Comparison of ENCODE assay signal across 20 cellular contexts in genomic region chr3:131228522-131228921, GRCh38.
"Had no signal": no experiment of that assay in that cellular context is flagged by ENCODE, and none has a peak within 500 bp of the region (broad histone marks: within the 10 kb centered on the region; RNA-seq: fewer than 3 reads in every experiment).

No MANE protein-coding gene starts in this region.

- H3K9me3 ChIP-seq: colonic mucosa, esophagus muscularis mucosa, gastroesophageal sphincter, heart left ventricle, left lung, lower lobe of right lung, mucosa of descending colon had no signal

- ATAC-seq: foreskin keratinocyte; gastroesophageal sphincter; heart left ventricle; left cardiac atrium; left lung; left ventricle myocardium superior; lower lobe of right lung; mucosa of descending colon; naive thymus-derived CD8-positive, alpha-beta T cell had no signal

- H3K4me1 ChIP-seq: colonic mucosa, esophagus muscularis mucosa, foreskin keratinocyte, gastroesophageal sphincter, heart left ventricle, left lung, lower lobe of right lung had no signal

- H3K4me1 Mint-ChIP-seq: mesothelial cell of epicardium, naive B cell had no signal

- H3K4me2 ChIP-seq: hepatocyte had no signal

- H3K36me3 Mint-ChIP-seq: mesothelial cell of epicardium; naive B cell; naive thymus-derived CD8-positive, alpha-beta T cell had no signal

- H3K4me3 Mint-ChIP-seq: dendritic cell treated with granulocyte-macrophage colony-stimulating factor and Interleukin-4, amounts not matched to agents 40 ng/mL and 50 ng/mL, for 4 days; mesothelial cell of epicardium; naive B cell; naive thymus-derived CD8-positive, alpha-beta T cell had no signal

- H3K27me3 ChIP-seq: colonic mucosa, esophagus muscularis mucosa, foreskin keratinocyte, gastroesophageal sphincter, heart left ventricle, hepatocyte, left lung had no signal

- H3K9me3 Mint-ChIP-seq: dendritic cell treated with granulocyte-macrophage colony-stimulating factor and Interleukin-4, amounts not matched to agents 40 ng/mL and 50 ng/mL, for 4 days; mesothelial cell of epicardium; naive B cell; naive thymus-derived CD8-positive, alpha-beta T cell had no signal

- H3K27ac Mint-ChIP-seq: dendritic cell treated with granulocyte-macrophage colony-stimulating factor and Interleukin-4, amounts not matched to agents 40 ng/mL and 50 ng/mL, for 4 days; mesothelial cell of epicardium; naive B cell; naive thymus-derived CD8-positive, alpha-beta T cell had no signal

- H3K4me3 ChIP-seq: colonic mucosa, esophagus muscularis mucosa, gastroesophageal sphincter, heart left ventricle, hepatocyte, left lung, lower lobe of right lung, mucosa of descending colon had no signal

- DNase-seq: colonic mucosa; cortex of kidney; effector CD4-positive, alpha-beta T cell; effector memory CD4-positive, alpha-beta T cell; foreskin keratinocyte; heart left ventricle; hypothalamus; left cardiac atrium; left lung; left ventricle myocardium superior; lower lobe of right lung; mesenchymal stem cell; mucosa of descending colon; naive B cell; naive thymus-derived CD8-positive, alpha-beta T cell had no signal

- H2AFZ ChIP-seq: hepatocyte had no signal

- H3K27ac ChIP-seq: colonic mucosa, esophagus muscularis mucosa, foreskin keratinocyte, gastroesophageal sphincter, heart left ventricle, hepatocyte, left lung, lower lobe of right lung had no signal

- H3K79me2 ChIP-seq: hepatocyte had no signal

- H3K36me3 ChIP-seq: colonic mucosa, heart left ventricle, left lung, lower lobe of right lung had no signal

- H3K27me3 Mint-ChIP-seq: naive thymus-derived CD8-positive, alpha-beta T cell had no signal
